1 cellular context compared by ENCODE assay signal in the genomic region with DNA sequence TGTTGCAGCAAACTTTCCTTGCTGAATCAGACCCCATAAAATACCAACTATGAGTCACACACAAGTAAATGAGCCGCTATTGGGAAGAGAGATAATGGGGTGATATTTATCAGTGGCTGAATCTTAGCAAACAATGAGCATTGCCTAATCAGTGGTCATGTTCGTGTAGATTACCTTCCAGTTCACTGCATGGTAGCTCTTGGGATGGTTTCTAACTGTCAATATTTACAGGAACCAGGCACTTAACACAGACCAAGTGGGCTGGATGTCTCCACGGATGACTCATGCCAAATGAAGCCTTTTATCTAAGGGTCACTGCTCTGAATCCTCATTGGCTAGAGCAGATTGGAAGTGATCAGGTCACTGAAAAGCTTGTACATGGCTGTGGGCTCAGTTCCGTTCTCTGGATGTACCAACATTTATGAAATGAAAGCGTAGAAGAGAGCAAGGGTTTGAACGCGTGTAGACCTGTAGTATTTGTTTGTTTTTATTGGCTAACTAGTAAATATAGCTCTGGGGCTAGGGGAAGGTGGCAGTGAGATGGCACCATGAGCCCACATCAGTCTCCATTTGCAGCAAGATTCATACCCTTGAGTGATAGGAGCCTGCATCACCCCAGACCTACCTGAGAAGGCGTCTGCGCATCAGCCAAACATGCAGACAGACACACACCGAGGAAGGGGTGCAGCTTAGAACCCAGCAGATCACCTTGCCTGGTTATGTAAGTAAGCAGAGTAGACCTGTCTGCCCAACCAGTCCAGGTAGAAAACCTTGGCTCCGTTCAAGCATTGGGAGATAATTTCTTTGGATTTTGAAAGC.
TF ChIP-seq lines count a peak whose summit lies in the region.

No MANE protein-coding gene starts in this region.

TF ChIP-seq in HepG2, 621 proteins besides CTCF, POLR2A, EP300 and RAD21 (continued from another document and continues in another):
- TF ChIP-seq, protein P1, sequence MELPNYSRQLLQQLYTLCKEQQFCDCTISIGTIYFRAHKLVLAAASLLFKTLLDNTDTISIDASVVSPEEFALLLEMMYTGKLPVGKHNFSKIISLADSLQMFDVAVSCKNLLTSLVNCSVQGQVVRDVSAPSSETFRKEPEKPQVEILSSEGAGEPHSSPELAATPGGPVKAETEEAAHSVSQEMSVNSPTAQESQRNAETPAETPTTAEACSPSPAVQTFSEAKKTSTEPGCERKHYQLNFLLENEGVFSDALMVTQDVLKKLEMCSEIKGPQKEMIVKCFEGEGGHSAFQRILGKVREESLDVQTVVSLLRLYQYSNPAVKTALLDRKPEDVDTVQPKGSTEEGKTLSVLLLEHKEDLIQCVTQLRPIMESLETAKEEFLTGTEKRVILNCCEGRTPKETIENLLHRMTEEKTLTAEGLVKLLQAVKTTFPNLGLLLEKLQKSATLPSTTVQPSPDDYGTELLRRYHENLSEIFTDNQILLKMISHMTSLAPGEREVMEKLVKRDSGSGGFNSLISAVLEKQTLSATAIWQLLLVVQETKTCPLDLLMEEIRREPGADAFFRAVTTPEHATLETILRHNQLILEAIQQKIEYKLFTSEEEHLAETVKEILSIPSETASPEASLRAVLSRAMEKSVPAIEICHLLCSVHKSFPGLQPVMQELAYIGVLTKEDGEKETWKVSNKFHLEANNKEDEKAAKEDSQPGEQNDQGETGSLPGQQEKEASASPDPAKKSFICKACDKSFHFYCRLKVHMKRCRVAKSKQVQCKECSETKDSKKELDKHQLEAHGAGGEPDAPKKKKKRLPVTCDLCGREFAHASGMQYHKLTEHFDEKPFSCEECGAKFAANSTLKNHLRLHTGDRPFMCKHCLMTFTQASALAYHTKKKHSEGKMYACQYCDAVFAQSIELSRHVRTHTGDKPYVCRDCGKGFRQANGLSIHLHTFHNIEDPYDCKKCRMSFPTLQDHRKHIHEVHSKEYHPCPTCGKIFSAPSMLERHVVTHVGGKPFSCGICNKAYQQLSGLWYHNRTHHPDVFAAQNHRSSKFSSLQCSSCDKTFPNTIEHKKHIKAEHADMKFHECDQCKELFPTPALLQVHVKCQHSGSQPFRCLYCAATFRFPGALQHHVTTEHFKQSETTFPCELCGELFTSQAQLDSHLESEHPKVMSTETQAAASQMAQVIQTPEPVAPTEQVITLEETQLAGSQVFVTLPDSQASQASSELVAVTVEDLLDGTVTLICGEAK (IDR thresholded peaks at IDR 0.05): no peak
- TF ChIP-seq, protein P1 (CRISPR knock-in tag; IDR thresholded peaks at IDR 0.05): peak; percentile 49
- TF ChIP-seq KAT7 (CRISPR knock-in tag; IDR thresholded peaks at IDR 0.05; ENCODE audit: borderline replicate concordance) (no peak), ZNF879 (CRISPR knock-in tag; IDR thresholded peaks at IDR 0.05) (no peak), CENPT (CRISPR knock-in tag; IDR thresholded peaks at IDR 0.05; ENCODE audit: low read depth) (no peak), ZNF724P (CRISPR knock-in tag; IDR thresholded peaks at IDR 0.05; ENCODE audit: borderline replicate concordance) (0 out of 2 replicates have a peak, but pooled peaks have one; percentile 30), ZNF703 (CRISPR knock-in tag; IDR thresholded peaks at IDR 0.05; ENCODE audit: borderline replicate concordance) (peak; percentile 94), PCBP2 (optimal IDR thresholded peaks at IDR 0.05; ENCODE audit: low read depth, low read length, poor library complexity, severe bottlenecking) (no peak), ZNF251 (CRISPR knock-in tag; IDR thresholded peaks at IDR 0.05) (no peak), ZNF367 (CRISPR knock-in tag; IDR thresholded peaks at IDR 0.05; ENCODE audit: borderline replicate concordance) (no peak), SNAPC2 (CRISPR knock-in tag; IDR thresholded peaks at IDR 0.05) (0 out of 2 replicates have a peak, but pooled peaks have one; percentile 28), TGIF2 (CRISPR knock-in tag; IDR thresholded peaks at IDR 0.05) (peak; percentile 76), ZNF296 (CRISPR knock-in tag; conservative IDR thresholded peaks at IDR 0.05) (no peak), ZNF224 (CRISPR knock-in tag; IDR thresholded peaks at IDR 0.05) (no peak), ZSCAN31 (CRISPR knock-in tag; IDR thresholded peaks at IDR 0.05; ENCODE audit: low read depth) (peak; percentile 68; the same call in 1 of the 2 replicates), ZNF713 (CRISPR knock-in tag; IDR thresholded peaks at IDR 0.05) (0 out of 2 replicates have a peak, but pooled peaks have one; percentile 33), ZBTB7A (CRISPR knock-in tag; IDR thresholded peaks at IDR 0.05) (peak; percentile 7; the same call in 1 of the 2 replicates), FOSL2 (CRISPR knock-in tag; IDR thresholded peaks at IDR 0.05) (peak; percentile 100), CREM (IDR thresholded peaks at IDR 0.05) (peak; percentile 97), CREM (CRISPR knock-in tag; IDR thresholded peaks at IDR 0.05) (no peak), ZNF749 (CRISPR knock-in tag; IDR thresholded peaks at IDR 0.05; ENCODE audit: borderline replicate concordance) (no peak), ZC3H13 (CRISPR knock-in tag; IDR thresholded peaks at IDR 0.05) (peak; percentile 27; the same call in 1 of the 2 replicates), WIZ (CRISPR knock-in tag; IDR thresholded peaks at IDR 0.05) (no peak), ZNF790 (CRISPR knock-in tag; IDR thresholded peaks at IDR 0.05; ENCODE audit: borderline replicate concordance) (no peak), SP1 (IDR thresholded peaks at IDR 0.05) (no peak), SP1 (CRISPR knock-in tag; IDR thresholded peaks at IDR 0.05) (0 out of 2 replicates have a peak, but pooled peaks have one; percentile 16), TBL1XR1 (IDR thresholded peaks at IDR 0.05; ENCODE audit: borderline replicate concordance, low read length, partially characterized antibody) (peak; percentile 92), NR1H2 (CRISPR knock-in tag; IDR thresholded peaks at IDR 0.05; ENCODE audit: borderline replicate concordance, low read depth) (no peak), ZNF558 (CRISPR knock-in tag; IDR thresholded peaks at IDR 0.05; ENCODE audit: borderline replicate concordance) (peak; percentile 94; the same call in 1 of the 2 replicates), CREB1 (IDR thresholded peaks at IDR 0.05) (no peak; the same call in none of the 2 replicates), CREB1 (CRISPR knock-in tag; IDR thresholded peaks at IDR 0.05) (no peak), NKX3-1 (CRISPR knock-in tag; IDR thresholded peaks at IDR 0.05) (peak; percentile 99), SPEN (CRISPR knock-in tag; IDR thresholded peaks at IDR 0.05; ENCODE audit: low read depth) (peak; percentile 80; the same call in 1 of the 2 replicates), ZNF350 (CRISPR knock-in tag; IDR thresholded peaks at IDR 0.05; ENCODE audit: borderline replicate concordance, low read depth) (0 out of 2 replicates have a peak, but pooled peaks have one; percentile 68), ZNF3 (CRISPR knock-in tag; IDR thresholded peaks at IDR 0.05) (0 out of 2 replicates have a peak, but pooled peaks have one; percentile 47), ZNF264 (CRISPR knock-in tag; IDR thresholded peaks at IDR 0.05) (peak; percentile 85; the same call in 1 of the 2 replicates), MYC (CRISPR knock-in tag; IDR thresholded peaks at IDR 0.05; ENCODE audit: borderline replicate concordance) (peak; percentile 65; the same call in 1 of the 2 replicates), RAD51 (IDR thresholded peaks at IDR 0.05; ENCODE audit: borderline replicate concordance) (no peak), ZEB1 (IDR thresholded peaks at IDR 0.05; ENCODE audit: insufficient replicate concordance, low read depth) (no peak), ZNF709 (CRISPR knock-in tag; IDR thresholded peaks at IDR 0.05) (0 out of 2 replicates have a peak, but pooled peaks have one; percentile 6), NRL (CRISPR knock-in tag; IDR thresholded peaks at IDR 0.05; ENCODE audit: borderline replicate concordance) (no peak), ETV6 (CRISPR knock-in tag; conservative IDR thresholded peaks at IDR 0.05) (peak; percentile 88; the same call in 1 of the 2 replicates), PRPF4 (IDR thresholded peaks at IDR 0.05; ENCODE audit: low read depth, low read length, poor library complexity, severe bottlenecking) (no peak), ZNF12 (CRISPR knock-in tag; IDR thresholded peaks at IDR 0.05) (peak; percentile 63; the same call in 1 of the 2 replicates), MBNL3 (CRISPR knock-in tag; conservative IDR thresholded peaks at IDR 0.05) (no peak), HES4 (CRISPR knock-in tag; IDR thresholded peaks at IDR 0.05; ENCODE audit: borderline replicate concordance) (no peak; the same call in 1 of the 2 replicates), NCOA2 (CRISPR knock-in tag; IDR thresholded peaks at IDR 0.05) (peak; percentile 100)
- TF ChIP-seq, protein P2, sequence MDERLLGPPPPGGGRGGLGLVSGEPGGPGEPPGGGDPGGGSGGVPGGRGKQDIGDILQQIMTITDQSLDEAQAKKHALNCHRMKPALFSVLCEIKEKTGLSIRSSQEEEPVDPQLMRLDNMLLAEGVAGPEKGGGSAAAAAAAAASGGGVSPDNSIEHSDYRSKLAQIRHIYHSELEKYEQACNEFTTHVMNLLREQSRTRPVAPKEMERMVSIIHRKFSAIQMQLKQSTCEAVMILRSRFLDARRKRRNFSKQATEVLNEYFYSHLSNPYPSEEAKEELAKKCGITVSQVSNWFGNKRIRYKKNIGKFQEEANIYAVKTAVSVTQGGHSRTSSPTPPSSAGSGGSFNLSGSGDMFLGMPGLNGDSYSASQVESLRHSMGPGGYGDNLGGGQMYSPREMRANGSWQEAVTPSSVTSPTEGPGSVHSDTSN (CRISPR knock-in tag; IDR thresholded peaks at IDR 0.05): peak; percentile 56
- TF ChIP-seq, protein P3, sequence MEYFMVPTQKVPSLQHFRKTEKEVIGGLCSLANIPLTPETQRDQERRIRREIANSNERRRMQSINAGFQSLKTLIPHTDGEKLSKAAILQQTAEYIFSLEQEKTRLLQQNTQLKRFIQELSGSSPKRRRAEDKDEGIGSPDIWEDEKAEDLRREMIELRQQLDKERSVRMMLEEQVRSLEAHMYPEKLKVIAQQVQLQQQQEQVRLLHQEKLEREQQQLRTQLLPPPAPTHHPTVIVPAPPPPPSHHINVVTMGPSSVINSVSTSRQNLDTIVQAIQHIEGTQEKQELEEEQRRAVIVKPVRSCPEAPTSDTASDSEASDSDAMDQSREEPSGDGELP (IDR thresholded peaks at IDR 0.05; ENCODE audit: borderline replicate concordance, low read depth): peak; percentile 85; the same call in 1 of the 2 replicates
- TF ChIP-seq, protein P4, sequence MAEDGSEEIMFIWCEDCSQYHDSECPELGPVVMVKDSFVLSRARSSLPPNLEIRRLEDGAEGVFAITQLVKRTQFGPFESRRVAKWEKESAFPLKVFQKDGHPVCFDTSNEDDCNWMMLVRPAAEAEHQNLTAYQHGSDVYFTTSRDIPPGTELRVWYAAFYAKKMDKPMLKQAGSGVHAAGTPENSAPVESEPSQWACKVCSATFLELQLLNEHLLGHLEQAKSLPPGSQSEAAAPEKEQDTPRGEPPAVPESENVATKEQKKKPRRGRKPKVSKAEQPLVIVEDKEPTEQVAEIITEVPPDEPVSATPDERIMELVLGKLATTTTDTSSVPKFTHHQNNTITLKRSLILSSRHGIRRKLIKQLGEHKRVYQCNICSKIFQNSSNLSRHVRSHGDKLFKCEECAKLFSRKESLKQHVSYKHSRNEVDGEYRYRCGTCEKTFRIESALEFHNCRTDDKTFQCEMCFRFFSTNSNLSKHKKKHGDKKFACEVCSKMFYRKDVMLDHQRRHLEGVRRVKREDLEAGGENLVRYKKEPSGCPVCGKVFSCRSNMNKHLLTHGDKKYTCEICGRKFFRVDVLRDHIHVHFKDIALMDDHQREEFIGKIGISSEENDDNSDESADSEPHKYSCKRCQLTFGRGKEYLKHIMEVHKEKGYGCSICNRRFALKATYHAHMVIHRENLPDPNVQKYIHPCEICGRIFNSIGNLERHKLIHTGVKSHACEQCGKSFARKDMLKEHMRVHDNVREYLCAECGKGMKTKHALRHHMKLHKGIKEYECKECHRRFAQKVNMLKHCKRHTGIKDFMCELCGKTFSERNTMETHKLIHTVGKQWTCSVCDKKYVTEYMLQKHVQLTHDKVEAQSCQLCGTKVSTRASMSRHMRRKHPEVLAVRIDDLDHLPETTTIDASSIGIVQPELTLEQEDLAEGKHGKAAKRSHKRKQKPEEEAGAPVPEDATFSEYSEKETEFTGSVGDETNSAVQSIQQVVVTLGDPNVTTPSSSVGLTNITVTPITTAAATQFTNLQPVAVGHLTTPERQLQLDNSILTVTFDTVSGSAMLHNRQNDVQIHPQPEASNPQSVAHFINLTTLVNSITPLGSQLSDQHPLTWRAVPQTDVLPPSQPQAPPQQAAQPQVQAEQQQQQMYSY (CRISPR knock-in tag; IDR thresholded peaks at IDR 0.05): no peak
- TF ChIP-seq, protein P5, sequence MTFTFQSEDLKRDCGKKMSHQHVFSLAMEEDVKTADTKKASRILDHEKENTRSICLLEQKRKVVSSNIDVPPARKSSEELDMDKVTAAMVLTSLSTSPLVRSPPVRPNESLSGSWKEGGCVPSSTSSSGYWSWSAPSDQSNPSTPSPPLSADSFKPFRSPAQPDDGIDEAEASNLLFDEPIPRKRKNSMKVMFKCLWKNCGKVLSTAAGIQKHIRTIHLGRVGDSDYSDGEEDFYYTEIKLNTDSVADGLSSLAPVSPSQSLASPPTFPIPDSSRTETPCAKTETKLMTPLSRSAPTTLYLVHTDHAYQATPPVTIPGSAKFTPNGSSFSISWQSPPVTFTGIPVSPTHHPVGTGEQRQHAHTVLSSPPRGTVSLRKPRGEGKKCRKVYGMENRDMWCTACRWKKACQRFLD (CRISPR knock-in tag; IDR thresholded peaks at IDR 0.05; ENCODE audit: borderline replicate concordance): no peak
